ENCODE assay signal across 8 cellular contexts in the genomic region with DNA sequence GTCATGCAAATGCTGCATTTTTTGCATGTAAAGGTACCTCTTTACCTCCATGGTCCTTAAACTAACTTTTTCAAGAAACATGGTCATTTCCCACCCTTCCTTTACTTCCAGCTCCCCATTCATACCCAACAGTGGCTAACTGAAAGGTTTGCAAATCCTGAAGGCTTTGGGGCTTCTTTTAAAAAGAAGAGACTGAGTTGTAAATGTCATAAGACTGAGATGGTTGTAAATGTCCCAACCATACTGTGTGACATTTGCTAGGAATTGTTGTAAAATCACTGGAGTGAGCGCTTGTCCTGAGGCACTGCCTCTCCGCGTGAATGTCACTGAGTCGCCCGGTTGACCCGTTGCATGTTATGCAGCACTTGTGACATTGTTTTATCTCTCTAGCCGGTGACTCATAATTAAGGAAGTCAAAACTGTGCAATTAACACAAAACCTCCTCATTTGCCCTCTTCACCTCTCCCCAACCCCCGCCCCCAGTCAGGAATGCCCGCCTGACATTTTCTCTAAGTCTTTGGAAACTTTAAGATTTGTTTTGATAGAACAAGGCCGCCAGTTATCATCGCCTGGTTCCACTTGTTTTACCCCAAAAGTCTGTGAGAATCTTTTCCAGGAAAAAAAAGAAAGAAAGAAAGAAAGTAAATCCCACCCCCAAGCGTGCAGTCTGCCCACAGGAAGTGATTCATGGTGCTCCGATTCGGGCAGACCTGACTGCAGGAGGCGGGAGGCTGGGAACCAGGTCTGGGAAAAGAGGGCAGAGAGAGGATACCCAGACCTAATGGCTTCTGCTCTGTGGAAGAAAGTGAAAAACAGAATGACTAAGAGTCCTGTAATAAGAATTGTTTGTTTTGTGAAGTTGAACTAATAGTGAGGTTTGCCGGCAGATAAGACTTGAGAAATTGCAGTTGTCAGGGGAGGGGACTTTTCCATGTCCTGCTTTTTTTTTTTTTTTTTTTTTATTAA.
A peak's percentile ranks its signal among the peaks of the same experiment; 100 is the strongest.
DNase-seq lines count a peak whose midpoint lies in the region; ATAC-seq and TF ChIP-seq lines count a peak whose summit lies in the region.

No MANE protein-coding gene starts in this region.

- H2AFZ ChIP-seq in OCI-LY1 (ENCODE audit: low read length) = no peak overlapping the region

- H3K27ac ChIP-seq in OCI-LY1 (ENCODE audit: low read depth, low read length, poor library complexity, severe bottlenecking) = peak overlapping the region; percentile 99
- peak overlapping the region; percentile 37 to 87 (median 72) for H3K27ac ChIP-seq in heart left ventricle

- H3K9me2 ChIP-seq in OCI-LY1 (ENCODE audit: low read depth, low read length) = no peaks in the 10 kb centered on the region

- H3K4me3 ChIP-seq in GM12865 (ENCODE audit: low read depth, low read length) = no peak overlapping the region
- H3K4me3 ChIP-seq in OCI-LY1 (ENCODE audit: low read depth, low read length, poor library complexity, severe bottlenecking) = peak overlapping the region; percentile 47
- H3K4me3 ChIP-seq in heart left ventricle = peak overlapping the region in 4 of 12 donors; percentile 6 to 22 (median 12)
- peak overlapping the region; percentile 1 for H3K4me3 ChIP-seq in retinal pigment epithelial cell (ENCODE audit: low read length)

- peaks cover 12% of the 10 kb centered on the region; the same call in 1 of the 2 replicates for H3K79me2 ChIP-seq in OCI-LY1 (ENCODE audit: insufficient read depth, low read length)

- DNase-seq in GM12865 (ENCODE audit: low read depth) (peak; percentile 62), heart left ventricle (peak; percentile 67 to 85 (median 74)), retinal pigment epithelial cell (ENCODE audit: low read depth) (peak; percentile 94), NCI-H2107 (lab: John Stamatoyannopoulos, UW) (no peak)
- DNase-seq in activated naive CD4-positive, alpha-beta T cell treated with anti-CD3 and anti-CD28 coated beads, Interleukin-2, amount 50 U/mL, for 16 hours = peak; percentile 48

- H3F3A ChIP-seq in OCI-LY1 (ENCODE audit: insufficient read depth, low read length) = 0 out of 2 replicates have a peak, but pooled peaks cover 8% of the 10 kb centered on the region

- H3K4me2 ChIP-seq in OCI-LY1 (ENCODE audit: low read length) = peak overlapping the region; percentile 65

- H4K20me1 ChIP-seq in OCI-LY1 (ENCODE audit: insufficient read depth, low read length) = no peaks in the 10 kb centered on the region

- WGBS in heart left ventricle, 4 donors = 44 to 58% (median 47%) methylated on average over 16 of the region's 16 CpGs

- ATAC-seq in heart left ventricle (peak; percentile 57 to 88 (median 78)), HG03378 (IDR thresholded peaks at IDR 0.05; ENCODE audit: unreplicated experiment) (no peak), HG03521 (IDR thresholded peaks at IDR 0.05; ENCODE audit: unreplicated experiment) (no peak)

- TF ChIP-seq CTCF in GM12865 (IDR thresholded peaks at IDR 0.05; ENCODE audit: insufficient read depth, low read depth, low read length, missing control alignments) (no peak), OCI-LY1 (IDR thresholded peaks at IDR 0.05; ENCODE audit: low read length) (no peak), heart left ventricle (IDR thresholded peaks at IDR 0.05) (no peak), retinal pigment epithelial cell (conservative IDR thresholded peaks at IDR 0.05; ENCODE audit: low read depth, low read length) (no peak)

- peak overlapping the region; percentile 71 for H3K9ac ChIP-seq in OCI-LY1 (ENCODE audit: low read length)

- intact Hi-C loops in heart left ventricle (cut with DNase I) = loop anchor here in 2 of 10 donors (5.0 kb wide), 2 partner anchors 48 to 83 kb away; partner anchors contain the start of gene SMAD3 (in 1 of the 2)

- no peak for TF ChIP-seq POLR2A in heart left ventricle (IDR thresholded peaks at IDR 0.05)

- H3K36me3 ChIP-seq in OCI-LY1 (ENCODE audit: insufficient read depth, low read length) (peaks cover 6% of the 10 kb centered on the region; the same call in 1 of the 2 replicates), heart left ventricle (no peaks in the 10 kb centered on the region)

- H3K9me3 ChIP-seq in OCI-LY1 (ENCODE audit: low read length) = no peaks in the 10 kb centered on the region
- no peaks in the 10 kb centered on the region for H3K9me3 ChIP-seq in heart left ventricle

- H3K27me3 ChIP-seq in OCI-LY1 (ENCODE audit: insufficient read depth, low read length) (no peaks in the 10 kb centered on the region), heart left ventricle (no peaks in the 10 kb centered on the region)

- peaks cover 100% of the 10 kb centered on the region for H3K4me1 ChIP-seq in OCI-LY1 (ENCODE audit: insufficient read depth, low read length, severe bottlenecking)
- peaks cover 12 to 71% (median 58%) of the 10 kb centered on the region in 12 donors for H3K4me1 ChIP-seq in heart left ventricle

Comparison
In these comparisons a context has a peak if more than half of its experiments do, and no peak if none do; other contexts are left out.
1. ATAC-seq: peak in heart left ventricle (4 of 4); none in HG03378 (single experiment) and HG03521 (single experiment).